20 cellular contexts compared by ENCODE assay signal in the genomic region with DNA sequence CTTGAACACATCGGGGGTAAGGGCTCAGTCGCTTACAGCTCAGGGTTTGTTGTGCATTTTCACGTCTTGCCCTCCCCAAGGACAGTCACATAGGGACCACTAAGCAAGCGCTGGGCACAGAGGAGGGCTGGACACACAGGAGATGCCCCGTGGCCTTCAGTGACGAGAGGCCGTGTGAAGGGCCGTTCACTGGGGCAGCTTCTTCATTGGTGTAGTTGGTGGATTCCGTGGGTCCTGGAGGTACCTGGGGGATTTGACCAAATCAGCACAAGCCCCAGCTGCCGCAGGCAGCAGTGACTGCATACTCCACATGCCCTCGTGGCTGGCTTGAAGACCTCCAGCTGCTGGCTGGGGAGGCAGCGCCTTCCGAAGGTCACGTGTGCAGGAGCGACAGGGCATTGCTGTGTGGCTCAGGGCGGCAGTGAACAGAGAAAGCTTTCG.
"Had no signal": no experiment of that assay in that cellular context is flagged by ENCODE, and none has a peak within 500 bp of the region (broad histone marks: within the 10 kb centered on the region; RNA-seq: fewer than 3 reads in every experiment).

No MANE protein-coding gene starts in this region.

- DNase-seq: activated CD4-positive, alpha-beta T cell treated with anti-CD3 and anti-CD28 coated beads, Interleukin-2, amount 50 U/mL, for 1 hour; activated CD8-positive, alpha-beta T cell treated with anti-CD3 and anti-CD28 coated beads, Interleukin-2, amount 10 ng/mL, durations not matched to agents 7 days and 5 days; caudate nucleus; dermis blood vessel endothelial cell; effector CD8-positive, alpha-beta T cell; erythroblast; foreskin fibroblast; heart right ventricle; naive thymus-derived CD8-positive, alpha-beta T cell; retina; stimulated activated CD4-positive, alpha-beta T cell treated with anti-CD3 and anti-CD28 coated beads, Interleukin-2, amount 100 ng/mL, for 24 hours; stimulated activated naive CD8-positive, alpha-beta T cell treated with anti-CD3 and anti-CD28 coated beads, Interleukin-15, amount 100 ng/mL, for 72 hours; T-helper 9 cell had no signal

- H3K9me3 ChIP-seq: heart right ventricle, tibial artery had no signal

- H3K4me1 ChIP-seq: heart right ventricle, tibial artery had no signal

- ATAC-seq: activated CD8-positive, alpha-beta T cell treated with anti-CD3 and anti-CD28 coated beads, Interleukin-2, amount 10 ng/mL, durations not matched to agents 7 days and 5 days; activated naive CD4-positive, alpha-beta T cell treated with anti-CD3 and anti-CD28 coated beads, Interleukin-2, amount 50 U/mL, for 72 hours; heart right ventricle; left lobe of liver; naive thymus-derived CD8-positive, alpha-beta T cell; stimulated activated effector memory CD8-positive, alpha-beta T cell treated with anti-CD3 and anti-CD28 coated beads, Interleukin-12 subunit alpha, Interleukin-12 subunit beta, amount 100 ng/mL, for 72 hours; stimulated activated naive CD8-positive, alpha-beta T cell treated with anti-CD3 and anti-CD28 coated beads, Interleukin-15, amount 100 ng/mL, for 72 hours had no signal

- H3K4me3 ChIP-seq: heart right ventricle, lung, neural progenitor cell, skin epidermis, tibial artery had no signal

- H3K27ac ChIP-seq: heart right ventricle, neural progenitor cell, skin epidermis, tibial artery had no signal

- H3K36me3 ChIP-seq: heart right ventricle, neural progenitor cell, tibial artery had no signal

- H3K27me3 ChIP-seq: neural progenitor cell had no signal
